Comparison of ENCODE assay signal across 9 cellular contexts in genomic region chr6:137216875-137217553, GRCh38. TPM values are rescaled to one million over a fixed set of nuclear protein-coding genes. Genes with fewer than 3 reads are reported as not detected.
DNase-seq lines count a peak whose midpoint lies in the region; ATAC-seq and TF ChIP-seq lines count a peak whose summit lies in the region.
"Had no signal": no experiment of that assay in that cellular context is flagged by ENCODE, and none has a peak within 500 bp of the region (broad histone marks: within the 10 kb centered on the region; RNA-seq: fewer than 3 reads in every experiment).

No MANE protein-coding gene starts in this region.

- H3K79me2 ChIP-seq in ACC112 (ENCODE audit: control insufficient read depth, insufficient read depth, low read length, unreplicated experiment): peaks cover 67% of the 10 kb centered on the region

- H3K27ac ChIP-seq in ACC112 (ENCODE audit: low read depth, low read length) (no peak overlapping the region; the same call in 1 of the 2 replicates), WERI-Rb-1 (no peak overlapping the region)

- H3K9me3 ChIP-seq in MG63: no peaks in the 10 kb centered on the region
- no peaks in the 10 kb centered on the region for H3K9me3 ChIP-seq in mucosa of stomach (ENCODE audit: control insufficient read depth, low read length)
- no peaks in the 10 kb centered on the region for H3K9me3 ChIP-seq in WERI-Rb-1 (ENCODE audit: severe bottlenecking)

- peak overlapping the region in 1 of 2 donors; percentile 99 for H3K27ac Mint-ChIP-seq in activated naive CD4-positive, alpha-beta T cell treated with anti-CD3 and anti-CD28 coated beads, Interleukin-2, amount 50 U/mL, for 72 hours

- H2AFZ ChIP-seq in ACC112 (ENCODE audit: low read length, unreplicated experiment): no peak overlapping the region

- H3K27me3 ChIP-seq in ACC112 (ENCODE audit: insufficient read depth, low read length) (no peaks in the 10 kb centered on the region), MG63 (no peaks in the 10 kb centered on the region), mucosa of stomach (ENCODE audit: control insufficient read depth, insufficient read depth, low read length) (no peaks in the 10 kb centered on the region), WERI-Rb-1 (ENCODE audit: insufficient read depth, low read depth, severe bottlenecking) (no peaks in the 10 kb centered on the region)

- H3K36me3 ChIP-seq in ACC112 (ENCODE audit: insufficient read depth, low read length) (no peaks in the 10 kb centered on the region), MG63 (peaks cover 6% of the 10 kb centered on the region), mucosa of stomach (ENCODE audit: control insufficient read depth, insufficient read depth, low read length) (no peaks in the 10 kb centered on the region), WERI-Rb-1 (peaks cover 7% of the 10 kb centered on the region; the same call in 1 of the 2 replicates)

- H3K4me3 ChIP-seq in ACC112 (ENCODE audit: low read depth, low read length) (peak overlapping the region; percentile 97), MG63 (peak overlapping the region; percentile 94), choroid plexus epithelial cell (ENCODE audit: low read depth, low read length) (peak overlapping the region; percentile 94), mucosa of stomach (ENCODE audit: low read length) (no peak overlapping the region), WERI-Rb-1 (ENCODE audit: low read depth, low read length) (no peak overlapping the region)

- ATAC-seq in activated naive CD4-positive, alpha-beta T cell treated with anti-CD3 and anti-CD28 coated beads, Interleukin-2, amount 50 U/mL, for 72 hours: no peak

- peak; percentile 39 for DNase-seq in MG63
- no peak for DNase-seq in choroid plexus epithelial cell (ENCODE audit: low read depth)
- DNase-seq in SW 1271 (lab: John Stamatoyannopoulos, UW): no peak
- DNase-seq in activated naive CD4-positive, alpha-beta T cell treated with anti-CD3 and anti-CD28 coated beads, Interleukin-2, amount 50 U/mL, for 72 hours (ENCODE audit: low spot score in 2 of 2): no peak
- DNase-seq in WERI-Rb-1: no peak
- no peak for DNase-seq in glomerular visceral epithelial cell (ENCODE audit: extremely low spot score)

- H3K4me1 ChIP-seq in ACC112 (ENCODE audit: control insufficient read depth, insufficient read depth, low read length, unreplicated experiment) (peaks cover 36% of the 10 kb centered on the region), mucosa of stomach (ENCODE audit: control insufficient read depth, insufficient read depth, low read length) (peaks cover 44% of the 10 kb centered on the region)

- peaks cover 15 to 38% of the 10 kb centered on the region in 2 donors for H3K36me3 Mint-ChIP-seq in activated naive CD4-positive, alpha-beta T cell treated with anti-CD3 and anti-CD28 coated beads, Interleukin-2, amount 50 U/mL, for 72 hours

- no peak for TF ChIP-seq CTCF in choroid plexus epithelial cell (conservative IDR thresholded peaks at IDR 0.05; ENCODE audit: low read depth, low read length)
- TF ChIP-seq CTCF in WERI-Rb-1 (IDR thresholded peaks at IDR 0.05; ENCODE audit: low read depth, low read length): no peak

- no peaks in the 10 kb centered on the region for H3K9me3 Mint-ChIP-seq in activated naive CD4-positive, alpha-beta T cell treated with anti-CD3 and anti-CD28 coated beads, Interleukin-2, amount 50 U/mL, for 72 hours

- peak overlapping the region; percentile 98 for H3K9ac ChIP-seq in mucosa of stomach (ENCODE audit: low read length)

RNA-seq across cellular contexts. Expression of gene IFNGR1, which starts 2.2 kb away (rescaled TPM):
- total RNA-seq in MG63 (2014; rRNA removed; shearing (Covaris generic); ENCODE audit: low replicate concordance): 53.9 and 76.7 TPM in 2 replicates
- 10 to 100 TPM; 32.7 to 62.5 TPM for total RNA-seq in activated naive CD4-positive, alpha-beta T cell treated with anti-CD3 and anti-CD28 coated beads, Interleukin-2, amount 50 U/mL, for 72 hours

RNA-seq across cellular contexts. Expression of gene IL22RA2, which starts 43.6 kb away (rescaled TPM):
- total RNA-seq in MG63 (2014; rRNA removed; shearing (Covaris generic); ENCODE audit: low replicate concordance): not detected in 2 replicates
- total RNA-seq in activated naive CD4-positive, alpha-beta T cell treated with anti-CD3 and anti-CD28 coated beads, Interleukin-2, amount 50 U/mL, for 72 hours: not detected
- total RNA-seq: Daoy had no signal

Comparison
In these comparisons a context has a peak if more than half of its experiments do, and no peak if none do; other contexts are left out.
1. H3K4me3 ChIP-seq: peak in ACC112 (single experiment), MG63 (single experiment) and choroid plexus epithelial cell (single experiment); none in mucosa of stomach (single experiment) and WERI-Rb-1 (single experiment).